8 cellular contexts compared by ENCODE assay signal in genomic region chr2:37890893-37891495, GRCh38. TPM values are rescaled to one million over a fixed set of nuclear protein-coding genes. Genes with fewer than 3 reads are reported as not detected.
DNase-seq lines count a peak whose midpoint lies in the region; ATAC-seq, FAIRE-seq and TF ChIP-seq lines count a peak whose summit lies in the region.

No MANE protein-coding gene starts in this region.

- no peak overlapping the region for H3K4me3 ChIP-seq in CD8-positive, alpha-beta memory T cell (ENCODE audit: low read length)
- H3K4me3 ChIP-seq in HepG2 (replicated peaks in 1 of 3; ENCODE audit: insufficient read depth in 1 of 3, low read depth in 2 of 3, low read length in 3 of 3), result no peak overlapping the region

- H3K23ac ChIP-seq in H9 (ENCODE audit: insufficient read length, low read depth, low read length), result no peak overlapping the region

- H3K27ac ChIP-seq in CD8-positive, alpha-beta memory T cell (ENCODE audit: low read depth, low read length), result no peak overlapping the region
- no peak overlapping the region for H3K27ac ChIP-seq in H9 (ENCODE audit: insufficient read length, low read depth, low read length)
- no peak overlapping the region for H3K27ac ChIP-seq in HepG2 (ENCODE audit: extremely low read length, insufficient read depth, low read length)

- no peaks in the 10 kb centered on the region for H3K27me3 ChIP-seq in CD8-positive, alpha-beta memory T cell (ENCODE audit: insufficient read depth, low read length, poor library complexity, severe bottlenecking)
- H3K27me3 ChIP-seq in H9 (ENCODE audit: insufficient read depth, low read length), result no peaks in the 10 kb centered on the region
- peaks cover 0 to 9% of the 10 kb centered on the region in 2 experiments; a peak in 2 of 5 replicates for H3K27me3 ChIP-seq in HepG2 (ENCODE audit: control insufficient read depth in 1 of 2, insufficient read depth in 2 of 2, low read length in 2 of 2)

- H4K20me1 ChIP-seq in H9 (ENCODE audit: control insufficient read depth, insufficient read depth, insufficient read length), result no peaks in the 10 kb centered on the region
- no peaks in the 10 kb centered on the region for H4K20me1 ChIP-seq in HepG2 (ENCODE audit: insufficient read depth, low read length)

- no peaks in the 10 kb centered on the region for H3K36me3 ChIP-seq in CD8-positive, alpha-beta memory T cell (ENCODE audit: insufficient read depth, low read length)
- no peaks in the 10 kb centered on the region for H3K36me3 ChIP-seq in HepG2 (replicated peaks in 1 of 2; ENCODE audit: control insufficient read depth in 1 of 2, insufficient read depth in 2 of 2, low read length in 2 of 2)

- no peak overlapping the region for H3K18ac ChIP-seq in H9 (ENCODE audit: insufficient read length, low read depth, low read length)

- H3K27me3 Mint-ChIP-seq in CD8-positive, alpha-beta memory T cell, result peaks cover 7 to 23% of the 10 kb centered on the region in 2 donors
- peaks cover 2% of the 10 kb centered on the region; the same call in 1 of the 2 replicates for H3K27me3 Mint-ChIP-seq in H9 (ENCODE audit: low read depth)

- FAIRE-seq in HepG2 (lab: Jason Lieb, UNC), result peak; percentile 23

- H3K9ac ChIP-seq in H9 (ENCODE audit: extremely low read depth, insufficient read length, low read length) (no peak overlapping the region), HepG2 (ENCODE audit: insufficient read depth, low read depth, low read length) (no peak overlapping the region)

- no peak overlapping the region for H2AFZ ChIP-seq in H9 (ENCODE audit: low read length)
- no peak overlapping the region for H2AFZ ChIP-seq in HepG2 (ENCODE audit: low read length)

- no peak overlapping the region for H2BK5ac ChIP-seq in H9 (ENCODE audit: insufficient read length, low read length)

- H3K4ac ChIP-seq in H9 (ENCODE audit: low read depth, low read length), result no peak overlapping the region

- POLR2A ChIA-PET in CD8-positive, alpha-beta memory T cell (lab: Charles Lee), result no interaction called here
- POLR2A ChIA-PET in HepG2 (lab: Yijun Ruan, JAX), result interaction anchor here (1.0 kb wide), 1 partner anchor 34 kb away, joined by 3 read pairs; the partner anchor contains the start of gene RMDN2

- no peaks in the 10 kb centered on the region for H3K23me2 ChIP-seq in H9 (ENCODE audit: insufficient read length, low read depth, low read length, poor library complexity, severe bottlenecking)

- H3K4me1 Mint-ChIP-seq in CD8-positive, alpha-beta memory T cell, result peaks cover 35 to 45% (median 36%) of the 10 kb centered on the region in 3 donors
- H3K4me1 Mint-ChIP-seq in H9, result peaks cover 10 to 12% of the 10 kb centered on the region in 2 experiments

- no peak overlapping the region for H4K8ac ChIP-seq in H9 (replicated peaks; ENCODE audit: insufficient read length, low read depth, low read length)

- TF ChIP-seq RAD21 in HepG2 (CRISPR knock-in tag; IDR thresholded peaks at IDR 0.05), result peak; percentile 81

- CTCF ChIA-PET in CD8-positive, alpha-beta memory T cell (lab: Charles Lee), result interaction anchor here (0.7 to 2.2 kb wide), 6 partner anchors 10 to 516 kb away, joined by 3 to 8 read pairs (median 3); no protein-coding TSS in a partner anchor
- CTCF ChIA-PET in HepG2 (lab: Yijun Ruan, JAX; ENCODE audit: low intra/inter-chr PET ratio, low total read pairs), result interaction anchor here (1.4 to 2.0 kb wide), 5 partner anchors 34 to 495 kb away, joined by 4 to 7 read pairs (median 5); partner anchors contain the start of gene RMDN2

- no peak overlapping the region for H4K5ac ChIP-seq in H9 (ENCODE audit: insufficient read length, low read depth, low read length)

- WGBS in H9 (ENCODE audit: extremely low coverage, insufficient read length, low lambda C conversion rate), result no CpG with 5 or more reads among the region's 8 CpGs
- WGBS in HepG2 (ENCODE audit: low lambda C conversion rate), result 8% methylated on average over 8 of the region's 8 CpGs

- H2BK120ac ChIP-seq in H9 (ENCODE audit: low read depth, low read length, poor library complexity, severe bottlenecking), result no peak overlapping the region

- H3K56ac ChIP-seq in H9 (ENCODE audit: insufficient read length, low read depth, low read length), result no peak overlapping the region

- peak overlapping the region in 1 of 7 donors; percentile 20 for H3K4me3 Mint-ChIP-seq in CD8-positive, alpha-beta memory T cell
- H3K4me3 Mint-ChIP-seq in H9, result no peak overlapping the region

- intact Hi-C loops in HepG2 (cut with micrococcal nuclease; ENCODE audit: unreplicated experiment), result no loop called here

- TF ChIP-seq CTCF in H9 (conservative IDR thresholded peaks at IDR 0.05), result peak; percentile 84
- TF ChIP-seq CTCF in HepG2 (CRISPR knock-in tag; IDR thresholded peaks at IDR 0.05), result peak; percentile 93

- no peak overlapping the region for H4K91ac ChIP-seq in H9 (ENCODE audit: insufficient read length, low read depth, low read length)

- ATAC-seq in HepG2 (peak; percentile 99), HG03342 (IDR thresholded peaks at IDR 0.05; ENCODE audit: unreplicated experiment) (no peak)

- H2AK5ac ChIP-seq in H9 (ENCODE audit: insufficient read length, low read length), result no peak overlapping the region

- BruUV-seq in HepG2 (replicated peaks; lab: Mats Ljungman, UMichigan), result no TSS peak

- H3K4me1 ChIP-seq in CD8-positive, alpha-beta memory T cell (ENCODE audit: insufficient read depth, low read length), result peaks cover 34% of the 10 kb centered on the region
- no peaks in the 10 kb centered on the region for H3K4me1 ChIP-seq in H9 (ENCODE audit: insufficient read depth, low read length)
- peaks cover 5% of the 10 kb centered on the region; the same call in 1 of the 2 replicates for H3K4me1 ChIP-seq in HepG2 (ENCODE audit: insufficient read depth, low read length)

- no peak overlapping the region for H2BK15ac ChIP-seq in H9 (ENCODE audit: low read depth, low read length)

- peaks cover 0 to 2% (median 0%) of the 10 kb centered on the region in 3 donors for H3K36me3 Mint-ChIP-seq in CD8-positive, alpha-beta memory T cell
- H3K36me3 Mint-ChIP-seq in H9 (ENCODE audit: insufficient read depth in 1 of 3, low read depth in 3 of 3), result no peaks in the 10 kb centered on the region

- H3T11ph ChIP-seq in H9 (ENCODE audit: low read length), result no peak overlapping the region

- no peaks in the 10 kb centered on the region for H3K79me2 ChIP-seq in H9 (ENCODE audit: insufficient read depth, low read length)
- H3K79me2 ChIP-seq in HepG2 (ENCODE audit: insufficient read depth, low read length), result no peaks in the 10 kb centered on the region

- no peaks in the 10 kb centered on the region for H3K9me3 Mint-ChIP-seq in CD8-positive, alpha-beta memory T cell
- no peaks in the 10 kb centered on the region; a peak in 2 of 5 replicates for H3K9me3 Mint-ChIP-seq in H9

- H2BK12ac ChIP-seq in H9 (ENCODE audit: insufficient read length, low read depth, low read length), result no peak overlapping the region

- no peak overlapping the region for H3K14ac ChIP-seq in H9 (ENCODE audit: insufficient read depth, low read length)

- in situ Hi-C loops in HepG2 (cut with HindIII; ENCODE audit: extremely low pct_ligation_motif_present, low pct_unique_long_range_greater_than_20kb), result loop anchor here (25.0 kb wide), 2 partner anchors 729 to 1104 kb away; partner anchors contain the start of gene EIF2AK2

- TF ChIP-seq POLR2A in HepG2 (IDR thresholded peaks at IDR 0.05; ENCODE audit: insufficient read depth in 1 of 2, low read depth in 2 of 2, low read length in 2 of 2), result no peak

- H3K9me3 ChIP-seq in CD8-positive, alpha-beta memory T cell (ENCODE audit: low read length), result no peaks in the 10 kb centered on the region
- no peaks in the 10 kb centered on the region for H3K9me3 ChIP-seq in H9 (ENCODE audit: control insufficient read depth, low read depth, low read length)
- no peaks in the 10 kb centered on the region for H3K9me3 ChIP-seq in HepG2 (ENCODE audit: low read length)

- H2BK20ac ChIP-seq in H9 (ENCODE audit: low read depth, low read length, poor library complexity, severe bottlenecking), result no peak overlapping the region

- DNase-seq in CD8-positive, alpha-beta memory T cell, result peak; percentile 39 to 64 (median 41)
- DNase-seq in H9 (peak; percentile 81), NCI-H2227 treated with DMSO at 0.1 percent for 48 hours (lab: John Stamatoyannopoulos, UW) (peak; percentile 22), cerebellum (ENCODE audit: low spot score) (peak; percentile 22), HepG2 (ENCODE audit: low spot score) (peak; percentile 71)
- DNase-seq in activated CD4-positive, alpha-beta T cell treated with anti-CD3 and anti-CD28 coated beads for 1 hour, result peak; percentile 40
- DNase-seq in stimulated activated CD4-positive, alpha-beta T cell treated with anti-CD3 and anti-CD28 coated beads, Interleukin-4, amount 100 ng/mL, for 48 hours (ENCODE audit: low read depth in 2 of 2), result peak; percentile 67 to 72

- TF ChIP-seq EP300 in HepG2 (IDR thresholded peaks at IDR 0.05; ENCODE audit: low read depth in 2 of 2, low read length in 2 of 2) (no peak), HepG2 (CRISPR knock-in tag; IDR thresholded peaks at IDR 0.05; ENCODE audit: borderline replicate concordance) (no peak)

- H3K4me2 ChIP-seq in H9 (ENCODE audit: insufficient read depth, insufficient read length, low read length) (no peak overlapping the region), HepG2 (ENCODE audit: low read depth, low read length) (no peak overlapping the region)

- peak overlapping the region in 2 of 8 donors; percentile 43 to 44 for H3K27ac Mint-ChIP-seq in CD8-positive, alpha-beta memory T cell
- no peak overlapping the region; a peak in 1 of 7 replicates for H3K27ac Mint-ChIP-seq in H9

- no peaks in the 10 kb centered on the region for H3K79me1 ChIP-seq in H9 (ENCODE audit: insufficient read depth, low read depth, low read length, poor library complexity, severe bottlenecking)

RNA-seq across cellular contexts. Expression of gene RMDN2, which starts 34.1 kb away (rescaled TPM):
- total RNA-seq in CD8-positive, alpha-beta memory T cell, result 1 to 10 TPM; 4.1 to 4.2 TPM
- polyA plus RNA-seq in CD8-positive, alpha-beta memory T cell, result 6.3 TPM
- total RNA-seq in H9 (2021), result 2.6 and 2.8 TPM in 2 replicates
- total RNA-seq in cerebellum, result 14.3 TPM
- total RNA-seq in HepG2 (2016; rRNA removed; fragmentation: Illumina TruSeq; extraction: Trizol), result 4.7 and 8.9 TPM in 2 replicates
- total RNA-seq in HepG2 (2016; cell fraction: cytosol; rRNA removed; fragmentation: Illumina TruSeq; extraction: Trizol; ENCODE audit: low read depth), result 15.2 and 18.1 TPM in 2 replicates
- total RNA-seq in HepG2 (2016; cell fraction: insoluble cytoplasmic fraction; rRNA removed; fragmentation: Illumina TruSeq; extraction: Trizol), result 5.3 and 9.6 TPM in 2 replicates
- 6.2 and 8.7 TPM in 2 replicates for total RNA-seq in HepG2 (2016; cell fraction: membrane; rRNA removed; fragmentation: Illumina TruSeq; extraction: Trizol)
- total RNA-seq in HepG2 (2016; cell fraction: nucleus; rRNA removed; fragmentation: Illumina TruSeq; extraction: Trizol), result 19.6 and 19.9 TPM in 2 replicates
- 1.9 and 2.3 TPM in 2 replicates for polyA plus RNA-seq in HepG2 (2011; rRNA removed)
- polyA plus RNA-seq in HepG2 (2011; cell fraction: cytosol; rRNA removed), result 0.59 and 0.99 TPM in 2 replicates
- polyA plus RNA-seq in HepG2 (2011; cell fraction: nucleus; rRNA removed), result 1.8 and 2.1 TPM in 2 replicates
- polyA plus RNA-seq in HepG2 (2012), result 2.1 and 2.7 TPM in 2 replicates
- polyA plus RNA-seq in HepG2 (2016; cell fraction: cytosol; fragmentation: Illumina TruSeq; extraction: Trizol; ENCODE audit: low read depth), result 0.79 and 0.85 TPM in 2 replicates
- polyA plus RNA-seq in HepG2 (2016; cell fraction: insoluble cytoplasmic fraction; fragmentation: Illumina TruSeq; extraction: Trizol; ENCODE audit: low read depth), result 3.2 and 3.5 TPM in 2 replicates
- 1.1 and 1.6 TPM in 2 replicates for polyA plus RNA-seq in HepG2 (2016; cell fraction: membrane; fragmentation: Illumina TruSeq; extraction: Trizol; ENCODE audit: low read depth)
- 16.4 and 18.5 TPM in 2 replicates for polyA plus RNA-seq in HepG2 (2016; cell fraction: nucleus; fragmentation: Illumina TruSeq; extraction: Trizol; ENCODE audit: insufficient read depth, low read depth)
- polyA minus RNA-seq in HepG2 (2011; rRNA and poly(A)+ RNA removed; ENCODE audit: low replicate concordance), result 0.40 and 0.84 TPM in 2 replicates
- polyA minus RNA-seq in HepG2 (2011; cell fraction: cytosol; rRNA and poly(A)+ RNA removed), result 1.8 and 2.2 TPM in 2 replicates
- polyA minus RNA-seq in HepG2 (2011; cell fraction: nucleus; rRNA and poly(A)+ RNA removed), result 13.8 and 14.3 TPM in 2 replicates

Comparison
In these comparisons a context has a peak if more than half of its experiments do, and no peak if none do; other contexts are left out.
1. DNase-seq: peak in every context shown above with its lines; median percentile 81 in H9; 71 in HepG2; 70 in stimulated activated CD4-positive, alpha-beta T cell treated with anti-CD3 and anti-CD28 coated beads, Interleukin-4, amount 100 ng/mL, for 48 hours; 41 in CD8-positive, alpha-beta memory T cell; 40 in activated CD4-positive, alpha-beta T cell treated with anti-CD3 and anti-CD28 coated beads for 1 hour; 22 in NCI-H2227 treated with DMSO at 0.1 percent for 48 hours; 22 in cerebellum.